ENCODE assay signal across 1 cellular context in the genomic region with DNA sequence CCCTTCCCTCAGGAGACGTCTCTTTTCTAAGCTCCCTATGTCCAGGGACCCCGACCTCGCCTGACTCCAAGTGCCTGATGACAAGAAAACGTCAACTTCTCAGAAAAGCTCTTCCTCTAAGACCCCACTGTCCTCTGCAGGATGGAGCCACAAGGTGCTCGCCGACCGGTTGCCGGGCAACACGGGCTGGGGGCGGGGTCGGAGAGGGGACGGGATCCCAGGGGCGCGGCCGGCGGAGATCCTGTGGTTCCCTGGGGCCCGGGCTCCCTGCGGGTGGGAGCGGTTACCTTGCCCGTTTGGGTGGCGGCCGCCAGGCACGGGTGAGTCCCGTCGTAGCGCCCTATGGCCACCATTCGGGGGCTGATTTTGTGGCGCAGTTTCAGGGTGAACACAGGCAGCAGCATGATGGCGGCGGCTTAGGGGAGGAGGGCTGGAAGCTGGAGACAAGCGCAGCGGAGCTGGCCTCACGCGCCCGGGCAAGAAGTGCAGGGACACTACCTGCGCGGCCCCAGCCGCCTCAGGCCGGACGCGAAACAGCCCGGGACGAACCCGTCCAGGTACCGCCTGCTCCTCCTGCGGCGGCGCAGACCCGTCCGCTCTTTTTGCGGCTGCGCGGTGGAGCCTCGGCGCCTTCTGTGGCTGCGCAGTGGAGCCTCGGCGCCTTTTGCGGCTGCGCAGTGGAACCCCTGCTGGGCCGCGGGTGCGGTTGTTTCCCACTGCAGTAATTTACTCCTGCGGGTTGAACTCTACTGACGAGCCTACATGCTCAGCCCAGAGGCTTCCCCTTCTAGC.
TF ChIP-seq lines count a peak whose summit lies in the region.

A gene with protein sequence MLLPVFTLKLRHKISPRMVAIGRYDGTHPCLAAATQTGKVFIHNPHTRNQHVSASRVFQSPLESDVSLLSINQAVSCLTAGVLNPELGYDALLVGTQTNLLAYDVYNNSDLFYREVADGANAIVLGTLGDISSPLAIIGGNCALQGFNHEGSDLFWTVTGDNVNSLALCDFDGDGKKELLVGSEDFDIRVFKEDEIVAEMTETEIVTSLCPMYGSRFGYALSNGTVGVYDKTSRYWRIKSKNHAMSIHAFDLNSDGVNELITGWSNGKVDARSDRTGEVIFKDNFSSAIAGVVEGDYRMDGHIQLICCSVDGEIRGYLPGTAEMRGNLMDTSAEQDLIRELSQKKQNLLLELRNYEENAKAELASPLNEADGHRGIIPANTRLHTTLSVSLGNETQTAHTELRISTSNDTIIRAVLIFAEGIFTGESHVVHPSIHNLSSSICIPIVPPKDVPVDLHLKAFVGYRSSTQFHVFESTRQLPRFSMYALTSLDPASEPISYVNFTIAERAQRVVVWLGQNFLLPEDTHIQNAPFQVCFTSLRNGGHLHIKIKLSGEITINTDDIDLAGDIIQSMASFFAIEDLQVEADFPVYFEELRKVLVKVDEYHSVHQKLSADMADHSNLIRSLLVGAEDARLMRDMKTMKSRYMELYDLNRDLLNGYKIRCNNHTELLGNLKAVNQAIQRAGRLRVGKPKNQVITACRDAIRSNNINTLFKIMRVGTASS (minus strand): TSS at position 566 of the 792 bp plus-strand sequence. CDS start 162 bp downstream, at position 404.

TF ChIP-seq in HEK293, 187 proteins besides CTCF, POLR2A, EP300 and RAD21 (continued from another document and continues in another):
- TF ChIP-seq, protein P1, sequence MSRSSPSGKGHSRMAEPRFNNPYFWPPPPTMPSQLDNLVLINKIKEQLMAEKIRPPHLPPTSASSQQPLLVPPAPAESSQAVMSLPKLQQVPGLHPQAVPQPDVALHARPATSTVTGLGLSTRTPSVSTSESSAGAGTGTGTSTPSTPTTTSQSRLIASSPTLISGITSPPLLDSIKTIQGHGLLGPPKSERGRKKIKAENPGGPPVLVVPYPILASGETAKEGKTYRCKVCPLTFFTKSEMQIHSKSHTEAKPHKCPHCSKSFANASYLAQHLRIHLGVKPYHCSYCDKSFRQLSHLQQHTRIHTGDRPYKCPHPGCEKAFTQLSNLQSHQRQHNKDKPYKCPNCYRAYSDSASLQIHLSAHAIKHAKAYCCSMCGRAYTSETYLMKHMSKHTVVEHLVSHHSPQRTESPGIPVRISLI (tag by site-specific recombination; IDR thresholded peaks at IDR 0.05), result no peak
- TF ChIP-seq ZFP41 (tag by site-specific recombination; IDR thresholded peaks at IDR 0.05; ENCODE audit: borderline replicate concordance) (no peak), GFI1B (tag by site-specific recombination; IDR thresholded peaks at IDR 0.05) (no peak), ZNF324 (tag by site-specific recombination; IDR thresholded peaks at IDR 0.05) (no peak), ZSCAN30 (tag by site-specific recombination; IDR thresholded peaks at IDR 0.05) (0 out of 2 replicates have a peak, but pooled peaks have one; percentile 23), ZNF423 (tag by site-specific recombination; IDR thresholded peaks at IDR 0.05) (peak; percentile 89), ZNF248 (tag by site-specific recombination; IDR thresholded peaks at IDR 0.05) (no peak), ZNF600 (tag by site-specific recombination; IDR thresholded peaks at IDR 0.05) (peak; percentile 79; the same call in 1 of the 2 replicates), ZNF184 (tag by site-specific recombination; IDR thresholded peaks at IDR 0.05) (no peak), ZBTB1 (tag by site-specific recombination; IDR thresholded peaks at IDR 0.05) (no peak), BCL11B (tag by site-specific recombination; IDR thresholded peaks at IDR 0.05; ENCODE audit: low read depth) (no peak), ZNF658 (tag by site-specific recombination; IDR thresholded peaks at IDR 0.05) (no peak), ZNF302 (tag by site-specific recombination; IDR thresholded peaks at IDR 0.05; ENCODE audit: low read depth) (no peak), ZNF654 (tag by site-specific recombination; IDR thresholded peaks at IDR 0.05; ENCODE audit: low read depth) (no peak), ZNF48 (tag by site-specific recombination; IDR thresholded peaks at IDR 0.05) (no peak), ZNF548 (tag by site-specific recombination; IDR thresholded peaks at IDR 0.05) (no peak), ZNF701 (tag by site-specific recombination; IDR thresholded peaks at IDR 0.05) (no peak), FEZF1 (tag by site-specific recombination; IDR thresholded peaks at IDR 0.05) (no peak), ZNF677 (tag by site-specific recombination; IDR thresholded peaks at IDR 0.05) (no peak), ZBTB8A (tag by site-specific recombination; IDR thresholded peaks at IDR 0.05) (peak; percentile 57; the same call in 1 of the 2 replicates), ZFP3 (tag by site-specific recombination; IDR thresholded peaks at IDR 0.05; ENCODE audit: low read depth) (no peak), ZNF558 (tag by site-specific recombination; IDR thresholded peaks at IDR 0.05) (no peak), EGR2 (tag by site-specific recombination; IDR thresholded peaks at IDR 0.05; ENCODE audit: low read depth) (no peak), ZNF549 (tag by site-specific recombination; IDR thresholded peaks at IDR 0.05) (no peak)
- TF ChIP-seq, protein P2, sequence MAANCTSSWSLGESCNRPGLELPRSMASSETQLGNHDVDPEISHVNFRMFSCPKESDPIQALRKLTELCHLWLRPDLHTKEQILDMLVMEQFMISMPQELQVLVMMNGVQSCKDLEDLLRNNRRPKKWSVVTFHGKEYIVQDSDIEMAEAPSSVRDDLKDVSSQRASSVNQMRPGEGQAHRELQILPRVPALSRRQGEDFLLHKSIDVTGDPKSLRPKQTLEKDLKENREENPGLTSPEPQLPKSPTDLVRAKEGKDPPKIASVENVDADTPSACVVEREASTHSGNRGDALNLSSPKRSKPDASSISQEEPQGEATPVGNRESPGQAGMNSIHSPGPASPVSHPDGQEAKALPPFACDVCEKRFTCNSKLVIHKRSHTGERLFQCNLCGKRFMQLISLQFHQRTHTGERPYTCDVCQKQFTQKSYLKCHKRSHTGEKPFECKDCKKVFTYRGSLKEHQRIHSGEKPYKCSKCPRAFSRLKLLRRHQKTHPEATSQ (tag by site-specific recombination; IDR thresholded peaks at IDR 0.05), result no peak
- TF ChIP-seq, protein P3, sequence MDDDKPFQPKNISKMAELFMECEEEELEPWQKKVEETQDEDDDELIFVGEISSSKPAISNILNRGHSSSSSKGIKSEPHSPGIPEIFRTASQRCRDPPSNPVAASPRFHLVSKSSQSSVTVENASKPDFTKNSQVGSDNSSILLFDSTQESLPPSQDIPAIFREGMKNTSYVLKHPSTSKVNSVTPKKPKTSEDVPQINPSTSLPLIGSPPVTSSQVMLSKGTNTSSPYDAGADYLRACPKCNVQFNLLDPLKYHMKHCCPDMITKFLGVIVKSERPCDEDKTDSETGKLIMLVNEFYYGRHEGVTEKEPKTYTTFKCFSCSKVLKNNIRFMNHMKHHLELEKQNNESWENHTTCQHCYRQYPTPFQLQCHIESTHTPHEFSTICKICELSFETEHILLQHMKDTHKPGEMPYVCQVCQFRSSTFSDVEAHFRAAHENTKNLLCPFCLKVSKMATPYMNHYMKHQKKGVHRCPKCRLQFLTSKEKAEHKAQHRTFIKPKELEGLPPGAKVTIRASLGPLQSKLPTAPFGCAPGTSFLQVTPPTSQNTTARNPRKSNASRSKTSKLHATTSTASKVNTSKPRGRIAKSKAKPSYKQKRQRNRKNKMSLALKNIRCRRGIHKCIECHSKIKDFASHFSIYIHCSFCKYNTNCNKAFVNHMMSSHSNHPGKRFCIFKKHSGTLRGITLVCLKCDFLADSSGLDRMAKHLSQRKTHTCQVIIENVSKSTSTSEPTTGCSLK (tag by site-specific recombination; IDR thresholded peaks at IDR 0.05), result no peak
- TF ChIP-seq, protein P4, sequence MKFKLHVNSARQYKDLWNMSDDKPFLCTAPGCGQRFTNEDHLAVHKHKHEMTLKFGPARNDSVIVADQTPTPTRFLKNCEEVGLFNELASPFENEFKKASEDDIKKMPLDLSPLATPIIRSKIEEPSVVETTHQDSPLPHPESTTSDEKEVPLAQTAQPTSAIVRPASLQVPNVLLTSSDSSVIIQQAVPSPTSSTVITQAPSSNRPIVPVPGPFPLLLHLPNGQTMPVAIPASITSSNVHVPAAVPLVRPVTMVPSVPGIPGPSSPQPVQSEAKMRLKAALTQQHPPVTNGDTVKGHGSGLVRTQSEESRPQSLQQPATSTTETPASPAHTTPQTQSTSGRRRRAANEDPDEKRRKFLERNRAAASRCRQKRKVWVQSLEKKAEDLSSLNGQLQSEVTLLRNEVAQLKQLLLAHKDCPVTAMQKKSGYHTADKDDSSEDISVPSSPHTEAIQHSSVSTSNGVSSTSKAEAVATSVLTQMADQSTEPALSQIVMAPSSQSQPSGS (tag by site-specific recombination; IDR thresholded peaks at IDR 0.05; ENCODE audit: low read depth), result no peak
- TF ChIP-seq, protein P5, sequence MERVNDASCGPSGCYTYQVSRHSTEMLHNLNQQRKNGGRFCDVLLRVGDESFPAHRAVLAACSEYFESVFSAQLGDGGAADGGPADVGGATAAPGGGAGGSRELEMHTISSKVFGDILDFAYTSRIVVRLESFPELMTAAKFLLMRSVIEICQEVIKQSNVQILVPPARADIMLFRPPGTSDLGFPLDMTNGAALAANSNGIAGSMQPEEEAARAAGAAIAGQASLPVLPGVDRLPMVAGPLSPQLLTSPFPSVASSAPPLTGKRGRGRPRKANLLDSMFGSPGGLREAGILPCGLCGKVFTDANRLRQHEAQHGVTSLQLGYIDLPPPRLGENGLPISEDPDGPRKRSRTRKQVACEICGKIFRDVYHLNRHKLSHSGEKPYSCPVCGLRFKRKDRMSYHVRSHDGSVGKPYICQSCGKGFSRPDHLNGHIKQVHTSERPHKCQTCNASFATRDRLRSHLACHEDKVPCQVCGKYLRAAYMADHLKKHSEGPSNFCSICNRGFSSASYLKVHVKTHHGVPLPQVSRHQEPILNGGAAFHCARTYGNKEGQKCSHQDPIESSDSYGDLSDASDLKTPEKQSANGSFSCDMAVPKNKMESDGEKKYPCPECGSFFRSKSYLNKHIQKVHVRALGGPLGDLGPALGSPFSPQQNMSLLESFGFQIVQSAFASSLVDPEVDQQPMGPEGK (tag by site-specific recombination; IDR thresholded peaks at IDR 0.05), result peak; percentile 79
- TF ChIP-seq, protein P6, sequence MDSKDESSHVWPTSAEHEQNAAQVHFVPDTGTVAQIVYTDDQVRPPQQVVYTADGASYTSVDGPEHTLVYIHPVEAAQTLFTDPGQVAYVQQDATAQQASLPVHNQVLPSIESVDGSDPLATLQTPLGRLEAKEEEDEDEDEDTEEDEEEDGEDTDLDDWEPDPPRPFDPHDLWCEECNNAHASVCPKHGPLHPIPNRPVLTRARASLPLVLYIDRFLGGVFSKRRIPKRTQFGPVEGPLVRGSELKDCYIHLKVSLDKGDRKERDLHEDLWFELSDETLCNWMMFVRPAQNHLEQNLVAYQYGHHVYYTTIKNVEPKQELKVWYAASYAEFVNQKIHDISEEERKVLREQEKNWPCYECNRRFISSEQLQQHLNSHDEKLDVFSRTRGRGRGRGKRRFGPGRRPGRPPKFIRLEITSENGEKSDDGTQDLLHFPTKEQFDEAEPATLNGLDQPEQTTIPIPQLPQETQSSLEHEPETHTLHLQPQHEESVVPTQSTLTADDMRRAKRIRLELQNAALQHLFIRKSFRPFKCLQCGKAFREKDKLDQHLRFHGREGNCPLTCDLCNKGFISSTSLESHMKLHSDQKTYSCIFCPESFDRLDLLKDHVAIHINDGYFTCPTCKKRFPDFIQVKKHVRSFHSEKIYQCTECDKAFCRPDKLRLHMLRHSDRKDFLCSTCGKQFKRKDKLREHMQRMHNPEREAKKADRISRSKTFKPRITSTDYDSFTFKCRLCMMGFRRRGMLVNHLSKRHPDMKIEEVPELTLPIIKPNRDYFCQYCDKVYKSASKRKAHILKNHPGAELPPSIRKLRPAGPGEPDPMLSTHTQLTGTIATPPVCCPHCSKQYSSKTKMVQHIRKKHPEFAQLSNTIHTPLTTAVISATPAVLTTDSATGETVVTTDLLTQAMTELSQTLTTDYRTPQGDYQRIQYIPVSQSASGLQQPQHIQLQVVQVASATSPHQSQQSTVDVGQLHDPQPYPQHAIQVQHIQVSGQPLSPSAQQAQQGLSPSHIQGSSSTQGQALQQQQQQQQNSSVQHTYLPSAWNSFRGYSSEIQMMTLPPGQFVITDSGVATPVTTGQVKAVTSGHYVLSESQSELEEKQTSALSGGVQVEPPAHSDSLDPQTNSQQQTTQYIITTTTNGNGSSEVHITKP (tag by site-specific recombination; IDR thresholded peaks at IDR 0.05), result peak; percentile 53
- TF ChIP-seq, protein P7, sequence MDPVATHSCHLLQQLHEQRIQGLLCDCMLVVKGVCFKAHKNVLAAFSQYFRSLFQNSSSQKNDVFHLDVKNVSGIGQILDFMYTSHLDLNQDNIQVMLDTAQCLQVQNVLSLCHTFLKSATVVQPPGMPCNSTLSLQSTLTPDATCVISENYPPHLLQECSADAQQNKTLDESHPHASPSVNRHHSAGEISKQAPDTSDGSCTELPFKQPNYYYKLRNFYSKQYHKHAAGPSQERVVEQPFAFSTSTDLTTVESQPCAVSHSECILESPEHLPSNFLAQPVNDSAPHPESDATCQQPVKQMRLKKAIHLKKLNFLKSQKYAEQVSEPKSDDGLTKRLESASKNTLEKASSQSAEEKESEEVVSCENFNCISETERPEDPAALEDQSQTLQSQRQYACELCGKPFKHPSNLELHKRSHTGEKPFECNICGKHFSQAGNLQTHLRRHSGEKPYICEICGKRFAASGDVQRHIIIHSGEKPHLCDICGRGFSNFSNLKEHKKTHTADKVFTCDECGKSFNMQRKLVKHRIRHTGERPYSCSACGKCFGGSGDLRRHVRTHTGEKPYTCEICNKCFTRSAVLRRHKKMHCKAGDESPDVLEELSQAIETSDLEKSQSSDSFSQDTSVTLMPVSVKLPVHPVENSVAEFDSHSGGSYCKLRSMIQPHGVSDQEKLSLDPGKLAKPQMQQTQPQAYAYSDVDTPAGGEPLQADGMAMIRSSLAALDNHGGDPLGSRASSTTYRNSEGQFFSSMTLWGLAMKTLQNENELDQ (tag by site-specific recombination; IDR thresholded peaks at IDR 0.05; ENCODE audit: low read depth), result no peak
- TF ChIP-seq, protein P8, sequence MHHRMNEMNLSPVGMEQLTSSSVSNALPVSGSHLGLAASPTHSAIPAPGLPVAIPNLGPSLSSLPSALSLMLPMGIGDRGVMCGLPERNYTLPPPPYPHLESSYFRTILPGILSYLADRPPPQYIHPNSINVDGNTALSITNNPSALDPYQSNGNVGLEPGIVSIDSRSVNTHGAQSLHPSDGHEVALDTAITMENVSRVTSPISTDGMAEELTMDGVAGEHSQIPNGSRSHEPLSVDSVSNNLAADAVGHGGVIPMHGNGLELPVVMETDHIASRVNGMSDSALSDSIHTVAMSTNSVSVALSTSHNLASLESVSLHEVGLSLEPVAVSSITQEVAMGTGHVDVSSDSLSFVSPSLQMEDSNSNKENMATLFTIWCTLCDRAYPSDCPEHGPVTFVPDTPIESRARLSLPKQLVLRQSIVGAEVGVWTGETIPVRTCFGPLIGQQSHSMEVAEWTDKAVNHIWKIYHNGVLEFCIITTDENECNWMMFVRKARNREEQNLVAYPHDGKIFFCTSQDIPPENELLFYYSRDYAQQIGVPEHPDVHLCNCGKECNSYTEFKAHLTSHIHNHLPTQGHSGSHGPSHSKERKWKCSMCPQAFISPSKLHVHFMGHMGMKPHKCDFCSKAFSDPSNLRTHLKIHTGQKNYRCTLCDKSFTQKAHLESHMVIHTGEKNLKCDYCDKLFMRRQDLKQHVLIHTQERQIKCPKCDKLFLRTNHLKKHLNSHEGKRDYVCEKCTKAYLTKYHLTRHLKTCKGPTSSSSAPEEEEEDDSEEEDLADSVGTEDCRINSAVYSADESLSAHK (tag by site-specific recombination; IDR thresholded peaks at IDR 0.05), result no peak; the same call in 1 of the 2 replicates
